Comparison of ENCODE assay signal across 17 cellular contexts in the genomic region with DNA sequence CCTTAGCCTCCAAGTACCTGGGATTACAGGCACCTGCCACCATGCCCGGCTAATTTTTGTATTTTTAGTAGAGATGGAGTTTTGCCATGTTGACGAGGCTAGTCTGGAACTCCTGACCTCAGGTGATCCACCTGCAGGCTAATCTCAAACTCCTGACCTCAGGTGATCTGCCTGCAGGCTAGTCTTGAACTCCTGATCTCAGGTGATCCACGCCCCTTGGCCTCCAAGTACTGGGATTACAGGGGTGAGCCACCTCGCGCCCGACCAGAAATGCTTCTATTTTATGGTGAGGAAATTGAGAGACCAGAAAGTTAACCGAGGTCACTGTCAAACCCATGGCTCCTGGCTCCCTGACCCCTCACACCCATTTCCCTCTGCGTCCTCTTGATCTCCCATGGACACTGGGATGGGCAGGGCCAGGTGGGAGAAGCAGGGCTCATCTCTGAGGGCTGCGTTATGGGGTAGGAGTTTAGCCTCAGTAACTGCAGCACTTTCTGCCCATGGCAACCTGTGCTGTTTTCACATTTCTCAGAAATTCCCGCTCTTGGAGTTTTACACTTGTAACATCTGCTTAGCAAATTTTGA.
DNase-seq lines count a peak whose midpoint lies in the region; ATAC-seq and TF ChIP-seq lines count a peak whose summit lies in the region.
"Had no signal": no experiment of that assay in that cellular context is flagged by ENCODE, and none has a peak within 500 bp of the region (broad histone marks: within the 10 kb centered on the region; RNA-seq: fewer than 3 reads in every experiment).

No MANE protein-coding gene starts in this region.

- CTCF ChIA-PET in IMR-90 (lab: Yijun Ruan, JAX), result no interaction called here

- H2BK15ac ChIP-seq in IMR-90 (ENCODE audit: low read depth, low read length) (no peak overlapping the region), neuronal stem cell (ENCODE audit: low read length) (no peak overlapping the region)

- H3K9me1 ChIP-seq in IMR-90 (ENCODE audit: insufficient read depth, low read length), result peaks cover 18% of the 10 kb centered on the region

- H2AK5ac ChIP-seq in IMR-90 (ENCODE audit: low read depth, low read length) (peak overlapping the region; percentile 30; the same call in 1 of the 2 replicates), neuronal stem cell (ENCODE audit: low read depth, low read length) (no peak overlapping the region)

- no peak overlapping the region for H3K23ac ChIP-seq in IMR-90 (ENCODE audit: low read depth, low read length)
- no peak overlapping the region for H3K23ac ChIP-seq in neuronal stem cell (ENCODE audit: low read depth, low read length, poor library complexity)

- TF ChIP-seq POLR2A in IMR-90 (IDR thresholded peaks at IDR 0.05; ENCODE audit: low read depth, low read length) (no peak), transverse colon (IDR thresholded peaks at IDR 0.05) (no peak)

- H2AFZ ChIP-seq in IMR-90 (replicated peaks; ENCODE audit: low read length, poor library complexity), result no peak overlapping the region
- H2AFZ ChIP-seq in neuronal stem cell (ENCODE audit: low read length), result no peak overlapping the region

- no peaks in the 10 kb centered on the region for H3K27me3 ChIP-seq in IMR-90 (ENCODE audit: control insufficient read depth, insufficient read depth, low read length)
- H3K27me3 ChIP-seq in WERI-Rb-1 (ENCODE audit: insufficient read depth, low read depth, severe bottlenecking), result no peaks in the 10 kb centered on the region
- no peaks in the 10 kb centered on the region for H3K27me3 ChIP-seq in neuronal stem cell (ENCODE audit: control insufficient read depth in 3 of 3, insufficient read depth in 3 of 3, low read depth in 1 of 3, low read length in 3 of 3)
- H3K27me3 ChIP-seq in transverse colon, result no peaks in the 10 kb centered on the region

- H3K9ac ChIP-seq in IMR-90 (ENCODE audit: low read depth, low read length) (no peak overlapping the region), neuronal stem cell (ENCODE audit: low read depth, low read length, poor library complexity) (no peak overlapping the region)

- H3K36me3 Mint-ChIP-seq in activated T-cell treated with anti-CD3 and anti-CD28 coated beads, Interleukin-2, amount 50 U/mL, for 72 hours (ENCODE audit: insufficient read depth in 2 of 2), result no peaks in the 10 kb centered on the region

- no peak overlapping the region for H2AK9ac ChIP-seq in IMR-90 (replicated peaks; ENCODE audit: low read depth, low read length, poor library complexity)

- H3K4me2 ChIP-seq in IMR-90 (ENCODE audit: low read depth, low read length), result no peak overlapping the region
- no peak overlapping the region for H3K4me2 ChIP-seq in neuronal stem cell (ENCODE audit: insufficient read depth, low read length, poor library complexity, severe bottlenecking)

- no peaks in the 10 kb centered on the region for H3K9me3 ChIP-seq in IMR-90 (ENCODE audit: control insufficient read depth, insufficient read depth, low read length)
- no peaks in the 10 kb centered on the region for H3K9me3 ChIP-seq in WERI-Rb-1 (ENCODE audit: severe bottlenecking)
- H3K9me3 ChIP-seq in neuronal stem cell (replicated peaks in 1 of 2; ENCODE audit: control insufficient read depth in 2 of 2, insufficient read depth in 1 of 2, low read depth in 1 of 2, low read length in 2 of 2), result no peaks in the 10 kb centered on the region
- no peaks in the 10 kb centered on the region for H3K9me3 ChIP-seq in transverse colon
- H3K9me3 ChIP-seq: HAP-1 had no signal

- BruUV-seq in IMR-90 (replicated peaks; lab: Mats Ljungman, UMichigan), result no TSS peak

- 100% methylated on average over 1 of the region's 10 CpGs; no CpG with 5 or more reads in 1 of the 2 experiments for WGBS in IMR-90 (ENCODE audit: extremely low coverage in 2 of 2, insufficient read length in 1 of 2), 2 experiments
- no CpG with 5 or more reads among the region's 10 CpGs for WGBS in neuronal stem cell (ENCODE audit: extremely low coverage in 2 of 2, insufficient read length in 2 of 2, insufficient replicate concordance in 1 of 2), 2 donors
- WGBS in transverse colon (ENCODE audit: low coverage in 1 of 2), 2 donors, result 86 to 100% methylated on average over 1 to 10 of the region's 10 CpGs

- H3K79me1 ChIP-seq in IMR-90 (ENCODE audit: low read depth in 1 of 2, low read length in 2 of 2), result peaks cover 30 to 56% of the 10 kb centered on the region in 2 experiments
- peaks cover 8% of the 10 kb centered on the region for H3K79me1 ChIP-seq in neuronal stem cell (ENCODE audit: low read depth, low read length)

- no peak for TF ChIP-seq RAD21 in IMR-90 (IDR thresholded peaks at IDR 0.05; ENCODE audit: low read length)

- H3K36me3 ChIP-seq in IMR-90 (ENCODE audit: control insufficient read depth, insufficient read depth, low read length), result no peaks in the 10 kb centered on the region
- peaks cover 8% of the 10 kb centered on the region for H3K36me3 ChIP-seq in WERI-Rb-1
- peaks cover 0 to 3% of the 10 kb centered on the region in 2 donors for H3K36me3 ChIP-seq in neuronal stem cell (replicated peaks in 1 of 2; ENCODE audit: control insufficient read depth in 2 of 2, insufficient read depth in 2 of 2, low read length in 2 of 2)
- no peaks in the 10 kb centered on the region for H3K36me3 ChIP-seq in transverse colon
- H3K36me3 ChIP-seq: HAP-1 had no signal

- H3K4me3 ChIP-seq in IMR-90 (ENCODE audit: insufficient read depth, low read depth, low read length), result no peak overlapping the region
- no peak overlapping the region for H3K4me3 ChIP-seq in WERI-Rb-1 (ENCODE audit: low read depth, low read length)
- H3K4me3 ChIP-seq in neuronal stem cell (ENCODE audit: low read length in 2 of 2), result no peak overlapping the region
- H3K4me3 ChIP-seq in transverse colon, result no peak overlapping the region
- H3K4me3 ChIP-seq: HAP-1, K562 had no signal

- TF ChIP-seq CTCF in IMR-90 (conservative IDR thresholded peaks at IDR 0.05; ENCODE audit: low read depth, low read length) (no peak), WERI-Rb-1 (IDR thresholded peaks at IDR 0.05; ENCODE audit: low read depth, low read length) (no peak), transverse colon (IDR thresholded peaks at IDR 0.05) (no peak)

- peaks cover 9% of the 10 kb centered on the region for H3K27me3 Mint-ChIP-seq in activated T-cell treated with anti-CD3 and anti-CD28 coated beads, Interleukin-2, amount 50 U/mL, for 72 hours (ENCODE audit: low read depth)

- dilution Hi-C loops in IMR-90 (cut with HindIII; ENCODE audit: low sequenced_read_pairs, unreplicated experiment), result no loop called here

- H2BK12ac ChIP-seq in neuronal stem cell (ENCODE audit: low read length), result no peak overlapping the region

- H3K18ac ChIP-seq in IMR-90 (ENCODE audit: low read depth, low read length) (no peak overlapping the region), neuronal stem cell (ENCODE audit: low read length) (peak overlapping the region; percentile 35)

- no peak overlapping the region for H3K56ac ChIP-seq in IMR-90 (ENCODE audit: extremely low read depth, insufficient read depth, low read length)

- peaks cover 51% of the 10 kb centered on the region for H4K20me1 ChIP-seq in IMR-90 (ENCODE audit: insufficient read depth, low read length)

- H2BK120ac ChIP-seq in IMR-90 (ENCODE audit: low read depth, low read length) (no peak overlapping the region), neuronal stem cell (ENCODE audit: low read depth, low read length) (no peak overlapping the region)

- no peak overlapping the region for H2BK5ac ChIP-seq in IMR-90 (ENCODE audit: low read depth, low read length, poor library complexity, severe bottlenecking)
- no peak overlapping the region for H2BK5ac ChIP-seq in neuronal stem cell (ENCODE audit: low read length)

- no peak overlapping the region for H3K14ac ChIP-seq in IMR-90 (replicated peaks; ENCODE audit: low read depth, low read length)
- no peak overlapping the region for H3K14ac ChIP-seq in neuronal stem cell (ENCODE audit: low read length)

- H4K91ac ChIP-seq in IMR-90 (ENCODE audit: insufficient read depth, low read depth, low read length) (no peak overlapping the region), neuronal stem cell (ENCODE audit: low read depth, low read length, poor library complexity) (no peak overlapping the region)

- no peak overlapping the region for H3K4ac ChIP-seq in IMR-90 (ENCODE audit: low read depth, low read length)
- no peak overlapping the region for H3K4ac ChIP-seq in neuronal stem cell (ENCODE audit: low read length)

- POLR2A ChIA-PET in IMR-90 (lab: Charles Lee; ENCODE audit: unreplicated experiment), result no interaction called here

- H4K5ac ChIP-seq in IMR-90 (ENCODE audit: low read depth, low read length), result no peak overlapping the region

- peaks cover 5% of the 10 kb centered on the region for H3K4me1 ChIP-seq in IMR-90 (ENCODE audit: control insufficient read depth, insufficient read depth, low read length)
- peaks cover 6 to 13% of the 10 kb centered on the region in 2 donors for H3K4me1 ChIP-seq in neuronal stem cell (ENCODE audit: control insufficient read depth in 2 of 2, insufficient read depth in 1 of 2, low read depth in 1 of 2, low read length in 2 of 2)
- peaks cover 7 to 47% (median 28%) of the 10 kb centered on the region in 4 donors for H3K4me1 ChIP-seq in transverse colon
- H3K4me1 ChIP-seq: HAP-1 had no signal

- H3K27ac ChIP-seq in IMR-90 (ENCODE audit: insufficient read depth, low read length), result no peak overlapping the region
- peak overlapping the region; percentile 25; the same call in 1 of the 2 replicates for H3K27ac ChIP-seq in WERI-Rb-1
- H3K27ac ChIP-seq in neuronal stem cell (replicated peaks; ENCODE audit: low read length), result no peak overlapping the region
- H3K27ac ChIP-seq in transverse colon, result peak overlapping the region; percentile 54 to 79 (median 68)

- H2BK20ac ChIP-seq in IMR-90 (ENCODE audit: low read depth, low read length), result no peak overlapping the region

- intact Hi-C loops in IMR-90 (cut with micrococcal nuclease), result no loop called here
- intact Hi-C loops in transverse colon (cut with DNase I; ENCODE audit: low total_unique reads), result no loop called here

- no peak for ATAC-seq in IMR-90 (ENCODE audit: low read depth)
- no peak for ATAC-seq in activated T-cell treated with anti-CD3 and anti-CD28 coated beads, Interleukin-2, amount 50 U/mL, for 72 hours (replicated peaks in 1 of 2)
- ATAC-seq: K562 had no signal

- no peak for DNase-seq in IMR-90
- DNase-seq in WERI-Rb-1, result peak; percentile 75
- no peak for DNase-seq in neuronal stem cell (ENCODE audit: low spot score)
- DNase-seq in transverse colon, result no peak
- no peak for DNase-seq in NCI-H2081 (lab: John Stamatoyannopoulos, UW)
- no peak for DNase-seq in mesenteric fat pad (ENCODE audit: low spot score)
- no peak for DNase-seq in activated T-cell treated with anti-CD3 and anti-CD28 coated beads, Interleukin-2, amount 50 U/mL, for 72 hours
- DNase-seq: DMS79 treated with DMSO at 0.1 percent for 48 hours; NCI-H1105 treated with DMSO at 0.1 percent for 48 hours; NCI-H1694 treated with DMSO at 0.1 percent for 48 hours; NCI-H2107; NCI-H510A; NCI-H748 treated with DMSO at 0.1 percent for 48 hours; NK-92 treated with Interleukin-12 subunit alpha and Interleukin-12 subunit beta, amount 100 ng/mL, for 24 hours; RPMI8226 had no signal

- H3K4me1 Mint-ChIP-seq in activated T-cell treated with anti-CD3 and anti-CD28 coated beads, Interleukin-2, amount 50 U/mL, for 72 hours (ENCODE audit: low read depth), result no peaks in the 10 kb centered on the region

- in situ Hi-C loops in IMR-90 (cut with MboI; ENCODE audit: low sequenced_read_pairs) (no loop called here), transverse colon (cut with MboI; ENCODE audit: low pct_ligation_motif_present in 1 of 4, low pct_unique_long_range_greater_than_20kb in 1 of 4, low sequenced_read_pairs in 3 of 4) (loop anchor here in 1 of 4 donors (25.0 kb wide), 1 partner anchor 567 kb away; no protein-coding TSS in a partner anchor)

- H3K27ac Mint-ChIP-seq in activated T-cell treated with anti-CD3 and anti-CD28 coated beads, Interleukin-2, amount 50 U/mL, for 72 hours, result no peak overlapping the region

- no peak for TF ChIP-seq EP300 in transverse colon (IDR thresholded peaks at IDR 0.05; ENCODE audit: low read depth)

- no peaks in the 10 kb centered on the region for H3K9me3 Mint-ChIP-seq in activated T-cell treated with anti-CD3 and anti-CD28 coated beads, Interleukin-2, amount 50 U/mL, for 72 hours

- H4K8ac ChIP-seq in IMR-90 (ENCODE audit: low read depth in 2 of 2, low read length in 2 of 2), result no peak overlapping the region
- no peak overlapping the region for H4K8ac ChIP-seq in neuronal stem cell (ENCODE audit: low read depth, low read length)

- H3K4me3 Mint-ChIP-seq in activated T-cell treated with anti-CD3 and anti-CD28 coated beads, Interleukin-2, amount 50 U/mL, for 72 hours, result no peak overlapping the region

Comparison
In these comparisons a context has a peak if more than half of its experiments do, and no peak if none do; other contexts are left out.
1. H3K27ac ChIP-seq: peak in WERI-Rb-1 (single experiment) and transverse colon (4 of 4); none in IMR-90 (single experiment) and neuronal stem cell (single experiment).